ENCODE assay signal across 7 cellular contexts in genomic region chr13:41131192-41131591, GRCh38. TPM values are rescaled to one million over a fixed set of nuclear protein-coding genes. Genes with fewer than 3 reads are reported as not detected.
DNase-seq lines count a peak whose midpoint lies in the region; ATAC-seq, FAIRE-seq and TF ChIP-seq lines count a peak whose summit lies in the region.
"Not testable (repeated sequence)": the region's sequence is repeated elsewhere in the genome, so short reads cannot be mapped to it uniquely, and the experiment has no call there.

No MANE protein-coding gene starts in this region.

- not testable (repeated sequence) for H3K36me3 ChIP-seq in Loucy (ENCODE audit: insufficient read depth, low read length); kidney (ENCODE audit: control insufficient read depth in 1 of 2, insufficient read depth in 2 of 2, low read length in 2 of 2)

- CTCF ChIA-PET in Calu3 (lab: Charles Lee); WTC11 (lab: Charles Lee): not testable (repeated sequence)

- POLR2A ChIA-PET in WTC11 (lab: Charles Lee): not testable (repeated sequence)

- H3K4me3 ChIP-seq in Loucy (ENCODE audit: low read length, poor library complexity, severe bottlenecking) (peak overlapping the region; percentile 87), kidney (ENCODE audit: low read length in 2 of 2) (peak overlapping the region; percentile 40 to 88)

- not testable (repeated sequence) for H3K9me3 ChIP-seq in Loucy (ENCODE audit: insufficient read depth, low read depth, low read length); kidney (ENCODE audit: control insufficient read depth in 1 of 2, low read length in 2 of 2)

- H3K9ac ChIP-seq in Loucy (ENCODE audit: low read depth, low read length, poor library complexity, severe bottlenecking): peak overlapping the region; percentile 84
- not testable (repeated sequence) for H3K9ac ChIP-seq in kidney (ENCODE audit: low read length in 2 of 2)

- not testable (repeated sequence) for H3K9me2 ChIP-seq in Loucy (replicated peaks; ENCODE audit: low read depth, low read length)

- TF ChIP-seq CTCF in Calu3 (IDR thresholded peaks at IDR 0.05; ENCODE audit: unreplicated experiment); Loucy (conservative IDR thresholded peaks at IDR 0.05; ENCODE audit: low read length); WTC11 (IDR thresholded peaks at IDR 0.05); kidney (IDR thresholded peaks at IDR 0.05; ENCODE audit: borderline replicate concordance, extremely low read depth, insufficient read depth); osteocyte (IDR thresholded peaks at IDR 0.05): not testable (repeated sequence)

- H3K36me3 Mint-ChIP-seq in Calu3 (ENCODE audit: insufficient read depth, unreplicated experiment): peaks cover 28% of the 10 kb centered on the region
- not testable (repeated sequence) for H3K36me3 Mint-ChIP-seq in WTC11
- peaks cover 13% of the 10 kb centered on the region for H3K36me3 Mint-ChIP-seq in activated naive CD4-positive, alpha-beta T cell treated with anti-CD3 and anti-CD28 coated beads, Interleukin-2, amount 50 U/mL, for 24 hours
- peaks cover 12% of the 10 kb centered on the region for H3K36me3 Mint-ChIP-seq in effector memory CD8-positive, alpha-beta T cell (ENCODE audit: insufficient read depth)
- H3K36me3 Mint-ChIP-seq in osteocyte (ENCODE audit: unreplicated experiment): peaks cover 13% of the 10 kb centered on the region

- ATAC-seq in WTC11; effector memory CD8-positive, alpha-beta T cell (replicated peaks): not testable (repeated sequence)

- FAIRE-seq in kidney (lab: Jason Lieb, UNC): not testable (repeated sequence)

- not testable (repeated sequence) for BruUV-seq in Calu3 (replicated peaks; lab: Mats Ljungman, UMichigan)

- peak overlapping the region; percentile 92 for H3K4me3 Mint-ChIP-seq in Calu3 (ENCODE audit: low read depth, unreplicated experiment)
- H3K4me3 Mint-ChIP-seq in WTC11: peak overlapping the region; percentile 96
- peak overlapping the region; percentile 98 for H3K4me3 Mint-ChIP-seq in activated naive CD4-positive, alpha-beta T cell treated with anti-CD3 and anti-CD28 coated beads, Interleukin-2, amount 50 U/mL, for 24 hours
- H3K4me3 Mint-ChIP-seq in effector memory CD8-positive, alpha-beta T cell: peak overlapping the region; percentile 96 to 97
- H3K4me3 Mint-ChIP-seq in osteocyte (ENCODE audit: unreplicated experiment): peak overlapping the region; percentile 91

- not testable (repeated sequence) for H3K9me3 Mint-ChIP-seq in Calu3 (ENCODE audit: low read depth, unreplicated experiment); WTC11; activated naive CD4-positive, alpha-beta T cell treated with anti-CD3 and anti-CD28 coated beads, Interleukin-2, amount 50 U/mL, for 24 hours; effector memory CD8-positive, alpha-beta T cell; osteocyte (ENCODE audit: unreplicated experiment)

- H3K4me1 Mint-ChIP-seq in Calu3 (ENCODE audit: low read depth, unreplicated experiment) (peaks cover 25% of the 10 kb centered on the region), WTC11 (peaks cover 41% of the 10 kb centered on the region), osteocyte (ENCODE audit: unreplicated experiment) (peaks cover 46% of the 10 kb centered on the region)
- peaks cover 54% of the 10 kb centered on the region for H3K4me1 Mint-ChIP-seq in activated naive CD4-positive, alpha-beta T cell treated with anti-CD3 and anti-CD28 coated beads, Interleukin-2, amount 50 U/mL, for 24 hours
- H3K4me1 Mint-ChIP-seq in effector memory CD8-positive, alpha-beta T cell (ENCODE audit: low read depth in 2 of 2): peaks cover 35 to 45% of the 10 kb centered on the region in 2 donors

- peaks cover 18% of the 10 kb centered on the region for H4K20me1 ChIP-seq in Loucy (ENCODE audit: insufficient read depth, low read length, poor library complexity, severe bottlenecking)

- not testable (repeated sequence) for DNase-seq in Calu3; WTC11 (ENCODE audit: low spot score); effector memory CD8-positive, alpha-beta T cell; kidney; osteocyte (ENCODE audit: extremely low spot score, unreplicated experiment)

- intact Hi-C loops in Calu3 (cut with micrococcal nuclease; ENCODE audit: unreplicated experiment); kidney (cut with DNase I): not testable (repeated sequence)

- not testable (repeated sequence) for H3K27me3 ChIP-seq in Loucy (ENCODE audit: insufficient read depth, low read length, poor library complexity, severe bottlenecking)

- peaks cover 59% of the 10 kb centered on the region for H3K79me2 ChIP-seq in Loucy (ENCODE audit: insufficient read depth, low read length)

- H3K27me3 Mint-ChIP-seq in Calu3 (ENCODE audit: unreplicated experiment); WTC11 (ENCODE audit: low read depth); activated naive CD4-positive, alpha-beta T cell treated with anti-CD3 and anti-CD28 coated beads, Interleukin-2, amount 50 U/mL, for 24 hours; effector memory CD8-positive, alpha-beta T cell; osteocyte (ENCODE audit: unreplicated experiment): not testable (repeated sequence)

- peak overlapping the region; percentile 94 for H3K4me2 ChIP-seq in Loucy (ENCODE audit: low read depth, low read length, poor library complexity, severe bottlenecking)

- H3K27ac Mint-ChIP-seq in Calu3 (ENCODE audit: unreplicated experiment): peak overlapping the region; percentile 10
- not testable (repeated sequence) for H3K27ac Mint-ChIP-seq in WTC11; osteocyte (ENCODE audit: unreplicated experiment)
- peak overlapping the region; percentile 81 for H3K27ac Mint-ChIP-seq in activated naive CD4-positive, alpha-beta T cell treated with anti-CD3 and anti-CD28 coated beads, Interleukin-2, amount 50 U/mL, for 24 hours
- peak overlapping the region in 1 of 2 donors; percentile 36 for H3K27ac Mint-ChIP-seq in effector memory CD8-positive, alpha-beta T cell

- H2AFZ ChIP-seq in Loucy (ENCODE audit: low read length): not testable (repeated sequence)

- H3F3A ChIP-seq in Loucy (ENCODE audit: low read depth): not testable (repeated sequence)

- H3K4me1 ChIP-seq in Loucy (ENCODE audit: insufficient read depth, low read length, poor library complexity, severe bottlenecking) (peaks cover 44% of the 10 kb centered on the region), kidney (ENCODE audit: control insufficient read depth in 1 of 2, insufficient read depth in 1 of 2, low read depth in 1 of 2, low read length in 2 of 2) (peaks cover 13 to 14% of the 10 kb centered on the region in 2 donors)

- H3K27ac ChIP-seq in kidney (ENCODE audit: low read depth in 2 of 2, low read length in 2 of 2): not testable (repeated sequence)

RNA-seq across cellular contexts. Expression of gene KBTBD6, which starts 1.4 kb away (rescaled TPM):
- 6.6 and 6.9 TPM in 2 replicates for total RNA-seq in Calu3 (2022)
- 9.2 to 10.3 TPM (median 10.2 TPM) in 3 replicates for total RNA-seq in WTC11 (2021)
- total RNA-seq in kidney: 9.3 TPM
- 4.7 TPM for polyA plus RNA-seq in kidney (ENCODE audit: insufficient read depth, low read depth, low replicate concordance)
- 9.7 and 10.5 TPM in 2 replicates for total RNA-seq in osteocyte
